30 cellular contexts compared by ENCODE assay signal in the genomic region with DNA sequence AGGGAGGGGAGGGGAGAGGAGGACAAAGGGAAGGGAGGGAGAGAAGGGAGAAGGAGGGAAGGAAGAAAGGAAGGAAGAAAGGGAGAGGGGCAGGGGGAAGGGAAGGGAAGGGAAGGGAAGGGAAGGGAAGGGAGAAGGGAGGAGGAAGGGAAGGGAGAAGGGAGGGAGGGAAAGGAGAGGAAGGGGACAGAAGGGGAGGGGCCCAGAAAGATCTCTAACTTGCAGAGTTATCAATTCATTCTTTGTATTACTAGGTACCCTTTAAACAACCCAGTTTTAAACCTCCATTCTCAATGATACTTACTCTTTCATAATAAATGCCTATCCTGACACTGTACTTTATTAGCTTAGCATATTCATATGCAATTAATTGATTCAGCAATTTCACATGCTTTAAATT.
"Had no signal": no experiment of that assay in that cellular context is flagged by ENCODE, and none has a peak within 500 bp of the region (broad histone marks: within the 10 kb centered on the region; RNA-seq: fewer than 3 reads in every experiment).

No MANE protein-coding gene starts in this region.

- DNase-seq: activated CD4-positive, alpha-beta T cell treated with anti-CD3 and anti-CD28 coated beads for 48 hours; activated CD4-positive, alpha-beta T cell treated with anti-CD3 and anti-CD28 coated beads, Interleukin-2, amount 50 U/mL, for 48 hours; activated CD8-positive, alpha-beta memory T cell treated with anti-CD3 and anti-CD28 coated beads for 24 hours; activated gamma-delta T cell treated with Interleukin-2 at 50 U/mL for 16 hours; activated naive CD4-positive, alpha-beta T cell treated with anti-CD3 and anti-CD28 coated beads, Interleukin-2, amount 50 U/mL, for 16 hours; anterior cingulate cortex; cerebellar nuclear complex; endodermal cell; foreskin fibroblast; hippocampal formation; left cardiac atrium; mammary epithelial cell; naive thymus-derived CD8-positive, alpha-beta T cell; occipital lobe; psoas muscle; stimulated activated CD4-positive, alpha-beta T cell treated with anti-CD3 and anti-CD28 coated beads, Interleukin-15, amount 100 ng/mL, for 24 hours; stimulated activated CD4-positive, alpha-beta T cell treated with anti-CD3 and anti-CD28 coated beads, Interleukin-2, amount 100 ng/mL, for 24 hours; stimulated activated naive CD8-positive, alpha-beta T cell treated with anti-CD3 and anti-CD28 coated beads, Interleukin-15, Interleukin-2, amounts not matched to agents 100 U/mL and 50 U/mL, for 24 hours; T-cell; thyroid gland; upper lobe of left lung had no signal

- H3K4me3 ChIP-seq: coronary artery, neural progenitor cell, psoas muscle, thyroid gland, upper lobe of left lung, vagina had no signal

- H3K4me1 Mint-ChIP-seq: mesothelial cell of epicardium had no signal

- ATAC-seq: activated CD4-positive, CD25-positive, alpha-beta regulatory T cell treated with anti-CD3 and anti-CD28 coated beads, Interleukin-2, amount 50 U/mL, for 24 hours; esophagus mucosa; left cardiac atrium; naive thymus-derived CD8-positive, alpha-beta T cell; psoas muscle; stimulated activated naive CD8-positive, alpha-beta T cell treated with anti-CD3 and anti-CD28 coated beads, Interleukin-15, Interleukin-2, amounts not matched to agents 100 U/mL and 50 U/mL, for 24 hours; T-cell had no signal

- H3K27ac Mint-ChIP-seq: mesothelial cell of epicardium, neural progenitor cell had no signal

- H3K27me3 Mint-ChIP-seq: naive thymus-derived CD8-positive, alpha-beta T cell; T-cell had no signal

- H3K36me3 Mint-ChIP-seq: mesothelial cell of epicardium had no signal

- H3K9me3 Mint-ChIP-seq: T-cell; T-helper 2 cell treated with Interferon-gamma antibody and Interleukin-4, amounts not matched to agents 5 μg/mL and 100 μg/mL, for 36 hours had no signal

- H3K9me3 ChIP-seq: psoas muscle, thyroid gland, upper lobe of left lung, vagina had no signal

- H3K36me3 ChIP-seq: neural progenitor cell, vagina had no signal

- H3K4me1 ChIP-seq: parathyroid adenoma, psoas muscle, vagina had no signal

- H3K4me3 Mint-ChIP-seq: endodermal cell; mesothelial cell of epicardium; naive thymus-derived CD8-positive, alpha-beta T cell; neural progenitor cell; T-cell; T-helper 2 cell treated with Interferon-gamma antibody and Interleukin-4, amounts not matched to agents 5 μg/mL and 100 μg/mL, for 36 hours had no signal

- H3K27me3 ChIP-seq: neural progenitor cell, thyroid gland, upper lobe of left lung, vagina had no signal

- H3K27ac ChIP-seq: coronary artery, neural progenitor cell, parathyroid adenoma, psoas muscle, upper lobe of left lung, vagina, VCaP had no signal
